Comparison of ENCODE assay signal across 8 cellular contexts in the genomic region with DNA sequence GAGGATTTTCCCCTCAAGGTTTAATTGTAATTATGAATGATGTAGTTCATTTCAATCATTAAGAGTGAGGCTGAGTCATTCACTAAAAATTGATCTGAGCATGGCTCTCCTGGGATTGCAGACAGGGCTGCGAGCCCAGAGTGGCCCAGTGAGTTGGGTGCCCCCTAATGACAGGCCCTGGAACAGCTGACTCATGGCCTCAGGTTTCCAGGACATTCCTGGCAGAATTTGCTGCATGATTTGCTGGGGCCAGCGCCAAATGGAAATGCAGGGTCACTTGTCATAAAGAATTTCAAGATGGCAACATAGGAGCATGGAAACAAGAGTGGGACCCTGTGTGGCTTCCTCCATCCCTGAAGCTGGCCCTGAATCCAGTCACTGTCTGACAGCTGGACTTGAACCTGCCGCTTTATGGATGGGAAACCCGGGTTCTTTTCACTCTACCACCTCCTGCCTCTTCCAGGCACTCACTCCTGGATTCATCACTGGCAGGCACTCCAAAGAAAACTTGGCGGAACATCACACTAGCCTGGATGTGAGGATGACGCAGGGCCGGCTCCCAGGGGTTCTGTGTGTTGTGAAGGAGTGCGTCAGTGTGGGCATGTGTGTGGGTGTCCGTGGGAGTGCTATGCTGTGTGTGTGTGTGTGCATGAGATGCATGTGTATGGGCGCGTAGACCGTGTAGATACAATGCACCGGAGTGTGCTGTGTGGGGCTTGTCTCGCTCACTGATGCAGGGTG. TPM values are rescaled to one million over a fixed set of nuclear protein-coding genes. Genes with fewer than 3 reads are reported as not detected.
DNase-seq lines count a peak whose midpoint lies in the region; ATAC-seq and TF ChIP-seq lines count a peak whose summit lies in the region.

No MANE protein-coding gene starts in this region.

- no peaks in the 10 kb centered on the region for H3K79me2 ChIP-seq in PC-3 (ENCODE audit: low read length)

- WGBS in psoas muscle, 3 donors = 75 to 79% (median 76%) methylated on average over 14 of the region's 14 CpGs

- H3K9me3 ChIP-seq in PC-3 (ENCODE audit: low read length) = no peaks in the 10 kb centered on the region
- H3K9me3 ChIP-seq in psoas muscle = no peaks in the 10 kb centered on the region

- POLR2A ChIA-PET in HEK293T (lab: Yijun Ruan, JAX) = no interaction called here
- POLR2A ChIA-PET in PC-3 (lab: Charles Lee; ENCODE audit: unreplicated experiment) = interaction anchor here (0.6 kb wide), 1 partner anchor 216 kb away, joined by 3 read pairs; no protein-coding TSS in a partner anchor

- H3K4me3 ChIP-seq in PC-3 (ENCODE audit: low read length) (no peak overlapping the region), psoas muscle (no peak overlapping the region)

- DNase-seq in COR-L47 (lab: John Stamatoyannopoulos, UW) (peak; percentile 50), HEK293T (ENCODE audit: extremely low spot score) (peak; percentile 71), PC-3 (peak; percentile 51), fibroblast of peridontal ligament (ENCODE audit: extremely low read depth) (peak; percentile 57), psoas muscle (peak; percentile 72 to 80)
- no peak for DNase-seq in central memory CD4-positive, alpha-beta T cell

- H3K9ac ChIP-seq in PC-3 (ENCODE audit: low read length) = no peak overlapping the region

- ATAC-seq in PC-3 (peak; percentile 38; the same call in 1 of the 2 replicates), psoas muscle (peak; percentile 91 to 93 (median 92)), HG03520 (IDR thresholded peaks at IDR 0.05; ENCODE audit: unreplicated experiment) (no peak), GM19324 (IDR thresholded peaks at IDR 0.05; ENCODE audit: low FRiP score, unreplicated experiment) (no peak)

- H4K20me1 ChIP-seq in PC-3 (ENCODE audit: low read length) = no peaks in the 10 kb centered on the region

- H3F3A ChIP-seq in PC-3 (ENCODE audit: low read length, unreplicated experiment) = no peaks in the 10 kb centered on the region

- TF ChIP-seq CTCF in PC-3 (conservative IDR thresholded peaks at IDR 0.05; ENCODE audit: low read depth, low read length) (peak; percentile 69), psoas muscle (IDR thresholded peaks at IDR 0.05) (peak; percentile 52)

- no peaks in the 10 kb centered on the region for H3K4me1 ChIP-seq in PC-3 (ENCODE audit: insufficient read depth, low read length)
- H3K4me1 ChIP-seq in psoas muscle = peaks cover 12% of the 10 kb centered on the region

- H3K36me3 ChIP-seq in PC-3 (ENCODE audit: low read depth, low read length) = no peaks in the 10 kb centered on the region
- H3K36me3 ChIP-seq in psoas muscle (ENCODE audit: insufficient read depth in 1 of 2, low read depth in 1 of 2) = no peaks in the 10 kb centered on the region

- no peak overlapping the region for H2AFZ ChIP-seq in PC-3 (ENCODE audit: low read length)

- H3K27me3 ChIP-seq in PC-3 (ENCODE audit: low read length) (no peaks in the 10 kb centered on the region), psoas muscle (ENCODE audit: insufficient read depth in 3 of 3, low read length in 2 of 3) (no peaks in the 10 kb centered on the region)

- H3K27ac ChIP-seq in PC-3 (ENCODE audit: low read length) (no peak overlapping the region), psoas muscle (no peak overlapping the region)

- CTCF ChIA-PET in HEK293T (lab: Yijun Ruan, JAX) = no interaction called here
- CTCF ChIA-PET in PC-3 (lab: Charles Lee) = no interaction called here

- intact Hi-C loops in PC-3 (cut with micrococcal nuclease) (no loop called here), psoas muscle (cut with DNase I) (loop anchor here in 1 of 2 donors (10.0 kb wide), 1 partner anchor 108 kb away; no protein-coding TSS in a partner anchor)

- H3K9me2 ChIP-seq in PC-3 (replicated peaks; ENCODE audit: low read length) = no peaks in the 10 kb centered on the region

- H3K4me2 ChIP-seq in PC-3 (ENCODE audit: low read length) = no peak overlapping the region

- BruUV-seq in PC-3 (replicated peaks; lab: Mats Ljungman, UMichigan) = no TSS peak

TF ChIP-seq in HEK293T, 16 proteins besides CTCF, POLR2A, EP300 and RAD21:
- TF ChIP-seq ARNT (IDR thresholded peaks at IDR 0.05) = no peak
- TF ChIP-seq CTBP1 (IDR thresholded peaks at IDR 0.05; ENCODE audit: borderline replicate concordance) = no peak
- TF ChIP-seq ZNF384 (IDR thresholded peaks at IDR 0.05) = no peak
- TF ChIP-seq FOXM1 (IDR thresholded peaks at IDR 0.05; ENCODE audit: borderline replicate concordance) = no peak
- no peak for TF ChIP-seq NFRKB (IDR thresholded peaks at IDR 0.05)
- TF ChIP-seq, protein P1, sequence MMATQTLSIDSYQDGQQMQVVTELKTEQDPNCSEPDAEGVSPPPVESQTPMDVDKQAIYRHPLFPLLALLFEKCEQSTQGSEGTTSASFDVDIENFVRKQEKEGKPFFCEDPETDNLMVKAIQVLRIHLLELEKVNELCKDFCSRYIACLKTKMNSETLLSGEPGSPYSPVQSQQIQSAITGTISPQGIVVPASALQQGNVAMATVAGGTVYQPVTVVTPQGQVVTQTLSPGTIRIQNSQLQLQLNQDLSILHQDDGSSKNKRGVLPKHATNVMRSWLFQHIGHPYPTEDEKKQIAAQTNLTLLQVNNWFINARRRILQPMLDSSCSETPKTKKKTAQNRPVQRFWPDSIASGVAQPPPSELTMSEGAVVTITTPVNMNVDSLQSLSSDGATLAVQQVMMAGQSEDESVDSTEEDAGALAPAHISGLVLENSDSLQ (IDR thresholded peaks at IDR 0.05) = no peak
- TF ChIP-seq SP1 (IDR thresholded peaks at IDR 0.05) = no peak
- TF ChIP-seq HDGF (IDR thresholded peaks at IDR 0.05; ENCODE audit: borderline replicate concordance) = no peak
- TF ChIP-seq FOXK2 (IDR thresholded peaks at IDR 0.05) = no peak
- TF ChIP-seq LEF1 (IDR thresholded peaks at IDR 0.05; ENCODE audit: borderline replicate concordance) = no peak
- TF ChIP-seq ELF4 (IDR thresholded peaks at IDR 0.05) = no peak
- TF ChIP-seq FOXA1 (IDR thresholded peaks at IDR 0.05) = no peak
- no peak for TF ChIP-seq L3MBTL2 (conservative IDR thresholded peaks at IDR 0.05)

RNA-seq across cellular contexts. Expression of gene OTOF, which starts 15.2 kb away (rescaled TPM):
- not detected in 2 replicates for total RNA-seq in PC-3 (2014; rRNA removed)
- 1 to 10 TPM in 2 of 4 donors, under 1 TPM in 2; 0.34 to 2.2 (median 1.1) TPM for total RNA-seq in psoas muscle
- polyA plus RNA-seq in psoas muscle = under 1 TPM; 0.14 to 0.16 (median 0.14) TPM

Comparison
In these comparisons a context has a peak if more than half of its experiments do, and no peak if none do; other contexts are left out.
1. ATAC-seq: peak in PC-3 (single experiment) and psoas muscle (4 of 4); none in HG03520 (single experiment) and GM19324 (single experiment).